In the genomic region with DNA sequence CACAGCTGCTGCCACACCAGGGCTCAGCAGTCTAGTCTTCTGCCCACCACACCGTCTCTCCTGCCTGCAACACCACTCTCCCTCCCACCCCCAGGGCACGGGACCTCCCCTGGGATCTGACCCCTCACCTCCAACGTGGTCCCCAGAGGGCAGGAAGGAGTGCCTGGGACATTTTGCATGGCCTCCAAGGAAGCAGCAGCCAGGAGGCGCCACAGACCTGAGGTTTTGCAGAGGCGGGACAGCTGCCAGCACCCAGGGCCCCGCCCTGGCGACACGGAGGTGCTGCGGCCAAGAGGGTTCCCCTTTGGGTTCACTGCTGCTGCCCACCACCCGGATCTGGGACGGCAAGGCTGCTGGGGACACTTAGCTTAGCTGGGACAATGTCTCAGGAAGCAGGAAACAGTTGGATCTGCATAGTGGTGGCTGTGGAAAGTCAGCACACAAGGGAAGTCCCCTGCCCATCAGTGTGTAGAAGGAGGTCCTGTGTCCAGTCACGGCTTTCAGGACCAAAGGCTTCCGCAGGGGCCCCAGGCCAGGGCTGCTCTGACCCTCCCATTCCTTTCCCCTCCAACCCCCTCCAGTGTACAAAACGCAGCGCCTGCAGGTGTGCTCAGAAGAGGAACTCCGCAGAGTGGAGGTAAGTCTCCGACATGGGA, we compare ENCODE assay signal across 11 cellular contexts. TPM values are rescaled to one million over a fixed set of nuclear protein-coding genes. Genes with fewer than 3 reads are reported as not detected.
DNase-seq lines count a peak whose midpoint lies in the region; ATAC-seq, FAIRE-seq and TF ChIP-seq lines count a peak whose summit lies in the region.
"Had no signal": no experiment of that assay in that cellular context is flagged by ENCODE, and none has a peak within 500 bp of the region (broad histone marks: within the 10 kb centered on the region; RNA-seq: fewer than 3 reads in every experiment).

No MANE protein-coding gene starts in this region.

- H3K36me3 ChIP-seq in keratinocyte (ENCODE audit: control insufficient read depth in 2 of 2, extremely low read depth in 1 of 2, insufficient read depth in 2 of 2, low read length in 2 of 2): no peaks in the 10 kb centered on the region

- H3K27me3 ChIP-seq in keratinocyte (ENCODE audit: control insufficient read depth, extremely low read depth, insufficient read depth, low read length): peaks cover 54% of the 10 kb centered on the region

- H3K27ac Mint-ChIP-seq in activated naive CD4-positive, alpha-beta T cell treated with anti-CD3 and anti-CD28 coated beads for 36 hours: no peak overlapping the region
- H3K27ac Mint-ChIP-seq in activated naive CD4-positive, alpha-beta T cell treated with anti-CD3 and anti-CD28 coated beads, Interleukin-2, amount 50 U/mL, for 72 hours: no peak overlapping the region
- no peak overlapping the region for H3K27ac Mint-ChIP-seq in type B pancreatic cell

- H3K4me2 ChIP-seq in keratinocyte (ENCODE audit: control insufficient read depth, extremely low read depth, insufficient read depth, low read depth, low read length): no peak overlapping the region

- H2AFZ ChIP-seq in keratinocyte (ENCODE audit: control insufficient read depth, low read length): no peak overlapping the region

- CTCF ChIA-PET in activated naive CD4-positive, alpha-beta T cell treated with anti-CD3 and anti-CD28 coated beads for 36 hours (lab: Charles Lee): interaction anchor here (1.1 kb wide), 1 partner anchor 79 kb away, joined by 3 read pairs; no protein-coding TSS in a partner anchor

- no peak for FAIRE-seq in keratinocyte (lab: Jason Lieb, UNC)
- FAIRE-seq: D721Med had no signal

- no peak overlapping the region for H3K4me3 Mint-ChIP-seq in activated naive CD4-positive, alpha-beta T cell treated with anti-CD3 and anti-CD28 coated beads for 36 hours
- no peak overlapping the region for H3K4me3 Mint-ChIP-seq in type B pancreatic cell

- peaks cover 4% of the 10 kb centered on the region for H3K9me3 ChIP-seq in keratinocyte (ENCODE audit: control insufficient read depth, low read depth, low read length)

- no peaks in the 10 kb centered on the region for H3K4me1 ChIP-seq in keratinocyte (ENCODE audit: control insufficient read depth, extremely low read depth, insufficient read depth, low read length)

- H3K9ac ChIP-seq in keratinocyte (ENCODE audit: control insufficient read depth, extremely low read depth, insufficient read depth, low read length): no peak overlapping the region

- peaks cover 7% of the 10 kb centered on the region for H3K4me1 Mint-ChIP-seq in activated naive CD4-positive, alpha-beta T cell treated with anti-CD3 and anti-CD28 coated beads for 36 hours (ENCODE audit: low read depth)
- H3K4me1 Mint-ChIP-seq in type B pancreatic cell (ENCODE audit: unreplicated experiment): peaks cover 6% of the 10 kb centered on the region

- H3K79me2 ChIP-seq in keratinocyte (ENCODE audit: control insufficient read depth, insufficient read depth, low read length): no peaks in the 10 kb centered on the region

- H3K9me3 Mint-ChIP-seq in activated naive CD4-positive, alpha-beta T cell treated with anti-CD3 and anti-CD28 coated beads for 36 hours: no peaks in the 10 kb centered on the region
- H3K9me3 Mint-ChIP-seq in activated naive CD4-positive, alpha-beta T cell treated with anti-CD3 and anti-CD28 coated beads, Interleukin-2, amount 50 U/mL, for 72 hours: no peaks in the 10 kb centered on the region
- H3K9me3 Mint-ChIP-seq in type B pancreatic cell: no peaks in the 10 kb centered on the region

- H3K36me3 Mint-ChIP-seq in activated naive CD4-positive, alpha-beta T cell treated with anti-CD3 and anti-CD28 coated beads for 36 hours (ENCODE audit: low read depth): no peaks in the 10 kb centered on the region
- no peaks in the 10 kb centered on the region for H3K36me3 Mint-ChIP-seq in activated naive CD4-positive, alpha-beta T cell treated with anti-CD3 and anti-CD28 coated beads, Interleukin-2, amount 50 U/mL, for 72 hours
- no peaks in the 10 kb centered on the region for H3K36me3 Mint-ChIP-seq in type B pancreatic cell

- ATAC-seq in activated naive CD4-positive, alpha-beta T cell treated with anti-CD3 and anti-CD28 coated beads, Interleukin-2, amount 50 U/mL, for 72 hours: no peak
- ATAC-seq in HG02970 (IDR thresholded peaks at IDR 0.05; ENCODE audit: low FRiP score, unreplicated experiment) (no peak), GM21390 (IDR thresholded peaks at IDR 0.05; ENCODE audit: unreplicated experiment) (no peak)

- intact Hi-C loops in activated naive CD4-positive, alpha-beta T cell treated with anti-CD3 and anti-CD28 coated beads for 36 hours (cut with micrococcal nuclease): loop anchor here (1.0 to 10.0 kb wide), 2 partner anchors 80 to 183 kb away; no protein-coding TSS in a partner anchor

- H3K27ac ChIP-seq in VCaP: no peak overlapping the region
- no peak overlapping the region for H3K27ac ChIP-seq in keratinocyte (ENCODE audit: control insufficient read depth, insufficient read depth, low read length)

- H4K20me1 ChIP-seq in keratinocyte (ENCODE audit: control insufficient read depth, extremely low read depth, insufficient read depth, low read length): no peaks in the 10 kb centered on the region

- H3K4me3 ChIP-seq in keratinocyte (ENCODE audit: control insufficient read depth in 2 of 3, extremely low read depth in 1 of 3, insufficient read depth in 2 of 3, low read depth in 1 of 3, low read length in 3 of 3): no peak overlapping the region

- peak; percentile 67 for TF ChIP-seq CTCF in VCaP (conservative IDR thresholded peaks at IDR 0.05)
- TF ChIP-seq CTCF in keratinocyte (optimal IDR thresholded peaks at IDR 0.05 in 1 of 3, IDR thresholded peaks at IDR 0.05 in 1 of 3, conservative IDR thresholded peaks at IDR 0.05 in 1 of 3; ENCODE audit: extremely low read depth in 1 of 3, insufficient read depth in 2 of 3, low read length in 3 of 3): peak; percentile 33 to 85 (median 57)
- peak; percentile 21 for TF ChIP-seq CTCF in type B pancreatic cell (conservative IDR thresholded peaks at IDR 0.05)

- DNase-seq in activated naive CD4-positive, alpha-beta T cell treated with anti-CD3 and anti-CD28 coated beads for 36 hours: peak; percentile 63
- DNase-seq in activated naive CD4-positive, alpha-beta T cell treated with anti-CD3 and anti-CD28 coated beads, Interleukin-2, amount 50 U/mL, for 72 hours (ENCODE audit: low spot score in 2 of 2): no peak
- no peak for DNase-seq in keratinocyte (ENCODE audit: low read depth, low spot score)
- DNase-seq in type B pancreatic cell (ENCODE audit: extremely low spot score, unreplicated experiment): peak; percentile 66
- DNase-seq in AG08395 (ENCODE audit: low spot score): no peak
- DNase-seq: GOT3, NCI-H446 had no signal

- dilution Hi-C loops in keratinocyte (cut with MboI; ENCODE audit: extremely low pct_ligation_motif_present, low sequenced_read_pairs): no loop called here

- H3K9me1 ChIP-seq in keratinocyte (ENCODE audit: control insufficient read depth, extremely low read depth, insufficient read depth, low read length): no peaks in the 10 kb centered on the region

- peaks cover 50% of the 10 kb centered on the region for H3K27me3 Mint-ChIP-seq in activated naive CD4-positive, alpha-beta T cell treated with anti-CD3 and anti-CD28 coated beads for 36 hours (ENCODE audit: low read depth)
- H3K27me3 Mint-ChIP-seq in type B pancreatic cell: peaks cover 11% of the 10 kb centered on the region

RNA-seq across cellular contexts. Expression of gene PROP1, which starts 13.8 kb away (rescaled TPM):
- total RNA-seq in activated naive CD4-positive, alpha-beta T cell treated with anti-CD3 and anti-CD28 coated beads for 36 hours: not detected
- total RNA-seq in activated naive CD4-positive, alpha-beta T cell treated with anti-CD3 and anti-CD28 coated beads, Interleukin-2, amount 50 U/mL, for 72 hours: not detected
- polyA plus RNA-seq in keratinocyte: not detected in 3 replicates
- not detected for polyA plus RNA-seq in keratinocyte (2011; ENCODE audit: low read depth)
- not detected in 2 replicates for polyA plus RNA-seq in keratinocyte (2011; cell fraction: cytosol; rRNA removed)
- not detected in 2 replicates for polyA plus RNA-seq in keratinocyte (2011; cell fraction: nucleus; rRNA removed)
- not detected in 2 replicates for polyA plus RNA-seq in keratinocyte (2012; ENCODE audit: low replicate concordance)
- not detected in 3 replicates for polyA minus RNA-seq in keratinocyte
- not detected for polyA minus RNA-seq in keratinocyte (2011; cell fraction: cytosol; rRNA and poly(A)+ RNA removed)
- polyA minus RNA-seq in keratinocyte (2011; cell fraction: nucleus; rRNA and poly(A)+ RNA removed): not detected in 2 replicates
- not detected in 2 replicates for total RNA-seq in type B pancreatic cell (ENCODE audit: low replicate concordance)

Comparison
In these comparisons a context has a peak if more than half of its experiments do, and no peak if none do; other contexts are left out.
1. DNase-seq: peak in activated naive CD4-positive, alpha-beta T cell treated with anti-CD3 and anti-CD28 coated beads for 36 hours (single experiment) and type B pancreatic cell (single experiment); none in activated naive CD4-positive, alpha-beta T cell treated with anti-CD3 and anti-CD28 coated beads, Interleukin-2, amount 50 U/mL, for 72 hours (0 of 2), keratinocyte (single experiment) and AG08395 (single experiment).
2. Peak in every context shown above with its lines, with median percentiles within 50 percentile points of each other: CTCF ChIP-seq.